1 cellular context compared by ENCODE assay signal in genomic region chr14:104148433-104149277, GRCh38.
TF ChIP-seq lines count a peak whose summit lies in the region.

No MANE protein-coding gene starts in this region.

TF ChIP-seq in H1, 55 proteins besides CTCF, POLR2A, EP300 and RAD21:
- TF ChIP-seq SP2 (IDR thresholded peaks at IDR 0.05; ENCODE audit: low read length) (no peak), ASH2L (IDR thresholded peaks at IDR 0.05; ENCODE audit: low read length) (no peak), SP4 (IDR thresholded peaks at IDR 0.05; ENCODE audit: low read length) (no peak), SAP30 (IDR thresholded peaks at IDR 0.05; ENCODE audit: insufficient read depth, insufficient replicate concordance, low read length) (no peak), ZNF274 (IDR thresholded peaks at IDR 0.05; ENCODE audit: borderline replicate concordance, extremely low read depth, low read length) (no peak), CHD1 (IDR thresholded peaks at IDR 0.05; ENCODE audit: low read depth, low read length) (no peak), TCF12 (IDR thresholded peaks at IDR 0.05; ENCODE audit: low read depth, low read length) (no peak), CHD7 (IDR thresholded peaks at IDR 0.05; ENCODE audit: insufficient replicate concordance, low read length) (no peak), SRF (IDR thresholded peaks at IDR 0.05; ENCODE audit: low read depth, low read length) (no peak), KDM1A (IDR thresholded peaks at IDR 0.05; ENCODE audit: borderline replicate concordance, low read length) (no peak), SIRT6 (IDR thresholded peaks at IDR 0.05; ENCODE audit: low read length) (no peak), FOSL1 (IDR thresholded peaks at IDR 0.05; ENCODE audit: insufficient read depth, low read depth, low read length) (no peak), JUND (IDR thresholded peaks at IDR 0.05; ENCODE audit: low read length) (no peak), GTF2F1 (IDR thresholded peaks at IDR 0.05; ENCODE audit: borderline replicate concordance, low read depth, low read length) (no peak), EGR1 (IDR thresholded peaks at IDR 0.05; ENCODE audit: borderline replicate concordance, low read depth, low read length) (no peak), HDAC2 (IDR thresholded peaks at IDR 0.05; ENCODE audit: borderline replicate concordance in 1 of 2, low read depth in 2 of 2, low read length in 2 of 2) (no peak), HDAC6 (IDR thresholded peaks at IDR 0.05; ENCODE audit: low read depth, low read length) (no peak), RNF2 (IDR thresholded peaks at IDR 0.05; ENCODE audit: borderline replicate concordance, low read depth, low read length, missing control alignments, poor library complexity, severe bottlenecking) (no peak)
